In genomic region chr12:103469716-103470115, GRCh38 we compare ENCODE assay signal across 25 cellular contexts. TPM values are rescaled to one million over a fixed set of nuclear protein-coding genes. Genes with fewer than 3 reads are reported as not detected.
"Had no signal": no experiment of that assay in that cellular context is flagged by ENCODE, and none has a peak within 500 bp of the region (broad histone marks: within the 10 kb centered on the region; RNA-seq: fewer than 3 reads in every experiment).

No MANE protein-coding gene starts in this region.

- DNase-seq: activated CD4-positive, alpha-beta T cell treated with anti-CD3 and anti-CD28 coated beads, Interleukin-2, amount 10 ng/mL, durations not matched to agents 24 days and 14 days; activated CD8-positive, alpha-beta T cell treated with anti-CD3 and anti-CD28 coated beads, Interleukin-2, amount 10 ng/mL, durations not matched to agents 7 days and 5 days; activated naive CD4-positive, alpha-beta T cell treated with anti-CD3 and anti-CD28 coated beads, Interleukin-2, amount 10 ng/mL, durations not matched to agents 7 days and 5 days; activated naive CD8-positive, alpha-beta T cell treated with anti-CD3 and anti-CD28 coated beads, Interleukin-2, amount 50 U/mL, for 24 hours; activated T-cell treated with anti-CD3 and anti-CD28 coated beads, Interleukin-2, amount 50 U/mL, for 24 hours; anterior cingulate cortex; caudate nucleus; endodermal cell; foreskin keratinocyte; glutamatergic neuron; hippocampal formation; lower lobe of right lung; pancreas; right lobe of liver; small intestine; stimulated activated CD4-positive, alpha-beta T cell treated with anti-CD3 and anti-CD28 coated beads, Interleukin-15, amount 100 ng/mL, for 24 hours; stimulated activated CD4-positive, alpha-beta T cell treated with anti-CD3 and anti-CD28 coated beads, Interleukin-2, amount 100 ng/mL, for 48 hours had no signal

- H3K4me1 Mint-ChIP-seq: activated naive CD4-positive, alpha-beta T cell treated with anti-CD3 and anti-CD28 coated beads, Interleukin-2, amount 10 ng/mL, durations not matched to agents 7 days and 5 days; brain; endodermal cell had no signal

- H3K36me3 ChIP-seq: lower lobe of right lung, neutrophil, pancreas, right lobe of liver had no signal

- H3K27ac Mint-ChIP-seq: activated CD4-positive, alpha-beta T cell treated with anti-CD3 and anti-CD28 coated beads, Interleukin-2, amount 10 ng/mL, durations not matched to agents 24 days and 14 days; activated CD8-positive, alpha-beta T cell treated with anti-CD3 and anti-CD28 coated beads, Interleukin-2, amount 10 ng/mL, durations not matched to agents 7 days and 5 days; activated naive CD4-positive, alpha-beta T cell treated with anti-CD3 and anti-CD28 coated beads, Interleukin-2, amount 10 ng/mL, durations not matched to agents 7 days and 5 days; activated naive CD8-positive, alpha-beta T cell treated with anti-CD3 and anti-CD28 coated beads, Interleukin-2, amount 50 U/mL, for 24 hours; activated T-cell treated with anti-CD3 and anti-CD28 coated beads, Interleukin-2, amount 50 U/mL, for 24 hours; brain; endodermal cell; natural killer cell treated with Interleukin-12 subunit alpha and Interleukin-12 subunit beta and Interleukin-15 and Interleukin-18, amount 100 ng/mL, for 72 hours; T-helper 2 cell treated with Interferon-gamma antibody and Interleukin-4, amounts not matched to agents 5 μg/mL and 100 μg/mL, for 36 hours had no signal

- H3K9me3 ChIP-seq: lower lobe of right lung, neutrophil, pancreas, right lobe of liver had no signal

- H3K4me1 ChIP-seq: lower lobe of right lung, pancreas, right lobe of liver had no signal

- ATAC-seq: activated CD8-positive, alpha-beta T cell treated with anti-CD3 and anti-CD28 coated beads, Interleukin-2, amount 10 ng/mL, durations not matched to agents 7 days and 5 days; activated naive CD8-positive, alpha-beta T cell treated with anti-CD3 and anti-CD28 coated beads, Interleukin-2, amount 50 U/mL, for 24 hours; lower lobe of right lung; natural killer cell treated with Interleukin-12 subunit alpha and Interleukin-12 subunit beta and Interleukin-15 and Interleukin-18, amount 100 ng/mL, for 72 hours; pancreas; right lobe of liver had no signal

- H3K27ac ChIP-seq: foreskin keratinocyte, lower lobe of right lung, neutrophil, pancreas, right lobe of liver had no signal

- H3K4me3 Mint-ChIP-seq: activated CD4-positive, alpha-beta T cell treated with anti-CD3 and anti-CD28 coated beads, Interleukin-2, amount 10 ng/mL, durations not matched to agents 24 days and 14 days; activated CD8-positive, alpha-beta T cell treated with anti-CD3 and anti-CD28 coated beads, Interleukin-2, amount 10 ng/mL, durations not matched to agents 7 days and 5 days; activated naive CD4-positive, alpha-beta T cell treated with anti-CD3 and anti-CD28 coated beads, Interleukin-2, amount 10 ng/mL, durations not matched to agents 7 days and 5 days; activated naive CD8-positive, alpha-beta T cell treated with anti-CD3 and anti-CD28 coated beads, Interleukin-2, amount 50 U/mL, for 24 hours; activated T-cell treated with anti-CD3 and anti-CD28 coated beads, Interleukin-2, amount 50 U/mL, for 24 hours; brain; endodermal cell; natural killer cell treated with Interleukin-12 subunit alpha and Interleukin-12 subunit beta and Interleukin-15 and Interleukin-18, amount 100 ng/mL, for 72 hours; T-helper 2 cell treated with Interferon-gamma antibody and Interleukin-4, amounts not matched to agents 5 μg/mL and 100 μg/mL, for 36 hours; WTC11 had no signal

- H3K27me3 Mint-ChIP-seq: activated naive CD4-positive, alpha-beta T cell treated with anti-CD3 and anti-CD28 coated beads, Interleukin-2, amount 10 ng/mL, durations not matched to agents 7 days and 5 days; activated T-cell treated with anti-CD3 and anti-CD28 coated beads, Interleukin-2, amount 50 U/mL, for 24 hours; brain; natural killer cell treated with Interleukin-12 subunit alpha and Interleukin-12 subunit beta and Interleukin-15 and Interleukin-18, amount 100 ng/mL, for 72 hours had no signal

- H3K4me3 ChIP-seq: lower lobe of right lung, pancreas, right lobe of liver had no signal

- H3K36me3 Mint-ChIP-seq: activated naive CD4-positive, alpha-beta T cell treated with anti-CD3 and anti-CD28 coated beads, Interleukin-2, amount 10 ng/mL, durations not matched to agents 7 days and 5 days; brain had no signal

- H3K27me3 ChIP-seq: foreskin keratinocyte, neutrophil, pancreas, right lobe of liver had no signal

- H3K9me3 Mint-ChIP-seq: activated naive CD4-positive, alpha-beta T cell treated with anti-CD3 and anti-CD28 coated beads, Interleukin-2, amount 10 ng/mL, durations not matched to agents 7 days and 5 days; activated T-cell treated with anti-CD3 and anti-CD28 coated beads, Interleukin-2, amount 50 U/mL, for 24 hours had no signal

RNA-seq across cellular contexts. Expression of gene C12orf42, which starts 26.1 kb away (rescaled TPM):
- total RNA-seq: activated CD4-positive, alpha-beta T cell treated with anti-CD3 and anti-CD28 coated beads, Interleukin-2, amount 10 ng/mL, durations not matched to agents 24 days and 14 days; endodermal cell; fibroblast of lung; lower lobe of right lung; natural killer cell treated with Interleukin-12 subunit alpha and Interleukin-12 subunit beta and Interleukin-15 and Interleukin-18, amount 100 ng/mL, for 72 hours; pancreas; pulmonary artery endothelial cell; right lobe of liver; ureter had no signal
